In the genomic region with DNA sequence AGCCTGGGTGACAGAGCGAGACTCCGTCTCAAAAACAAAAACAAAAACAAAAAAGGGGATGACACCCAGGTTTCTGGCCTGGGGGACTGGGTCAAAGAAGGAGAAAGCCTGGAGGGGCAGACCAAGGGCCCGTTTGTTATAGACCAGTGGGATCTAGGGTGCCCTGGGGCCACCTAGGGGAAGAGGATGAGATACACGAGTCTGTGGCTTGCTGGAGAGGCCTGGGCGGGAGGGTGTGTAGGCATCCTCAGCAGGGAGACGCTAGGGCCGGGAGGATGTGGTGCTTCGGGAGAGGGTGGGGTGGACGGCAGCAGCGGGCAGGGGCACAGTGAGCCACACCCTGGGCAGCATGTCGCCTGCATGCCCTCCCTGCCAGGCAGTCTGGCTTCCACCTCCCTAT, we compare ENCODE assay signal across 11 cellular contexts. TPM values are rescaled to one million over a fixed set of nuclear protein-coding genes. Genes with fewer than 3 reads are reported as not detected.
DNase-seq lines count a peak whose midpoint lies in the region; ATAC-seq and TF ChIP-seq lines count a peak whose summit lies in the region.
"Had no signal": no experiment of that assay in that cellular context is flagged by ENCODE, and none has a peak within 500 bp of the region (broad histone marks: within the 10 kb centered on the region; RNA-seq: fewer than 3 reads in every experiment).

No MANE protein-coding gene starts in this region.

- TF ChIP-seq CTCF in GM10248 (IDR thresholded peaks at IDR 0.05; ENCODE audit: control extremely low read depth, extremely low read depth, low read depth, missing control alignments) (peak; percentile 17), fibroblast of villous mesenchyme (IDR thresholded peaks at IDR 0.05; ENCODE audit: insufficient read depth, low read depth, low read length) (peak; percentile 13)

- POLR2A ChIA-PET in GM10248 (lab: Yijun Ruan, JAX): interaction anchor here (1.1 kb wide), 1 partner anchor 15 kb away, joined by 3 read pairs; no protein-coding TSS in a partner anchor

- H3K27ac ChIP-seq in BLaER1: no peak overlapping the region

- peak overlapping the region; percentile 73 for H3K4me2 ChIP-seq in BLaER1

- H3K9ac ChIP-seq in BLaER1: no peak overlapping the region

- DNase-seq in GM10248 (ENCODE audit: extremely low spot score) (no peak), T-helper 17 cell (no peak), fibroblast of villous mesenchyme (ENCODE audit: low read depth) (no peak), NCI-H510A treated with DMSO at 0.1 percent for 48 hours (lab: John Stamatoyannopoulos, UW) (no peak), NK-92 (lab: John Stamatoyannopoulos, UW; ENCODE audit: unreplicated experiment) (no peak), NCI-H524 treated with DMSO at 0.1 percent for 48 hours (lab: John Stamatoyannopoulos, UW) (no peak)
- DNase-seq: kidney glomerular epithelial cell, NCI-H187 treated with DMSO at 0.1 percent for 48 hours had no signal

- CTCF ChIA-PET in GM10248 (lab: Yijun Ruan, JAX): no interaction called here

- peaks cover 58% of the 10 kb centered on the region for H3K36me3 ChIP-seq in BLaER1

- H4K20me1 ChIP-seq in BLaER1: peaks cover 73% of the 10 kb centered on the region

- H3K4me3 ChIP-seq in BLaER1 (no peak overlapping the region), fibroblast of villous mesenchyme (ENCODE audit: low read depth, low read length) (no peak overlapping the region)

- H3K9me3 ChIP-seq in BLaER1 (peaks cover 13% of the 10 kb centered on the region), T-helper 17 cell (ENCODE audit: control insufficient read depth, low read length, poor library complexity, severe bottlenecking) (no peaks in the 10 kb centered on the region)

- no peaks in the 10 kb centered on the region for H3K27me3 Mint-ChIP-seq in T-helper 17 cell

- peaks cover 68% of the 10 kb centered on the region for H3K4me1 ChIP-seq in BLaER1

- no peaks in the 10 kb centered on the region for H3K27me3 ChIP-seq in BLaER1

- no peak overlapping the region for H3K4me3 Mint-ChIP-seq in T-helper 17 cell
- H3K4me3 Mint-ChIP-seq: natural killer cell treated with Interleukin-12 subunit alpha and Interleukin-12 subunit beta and Interleukin-15 and Interleukin-18, amount 100 ng/mL, for 72 hours had no signal

- ATAC-seq in T-helper 17 cell: peak; percentile 45
- ATAC-seq in HG02763 (IDR thresholded peaks at IDR 0.05; ENCODE audit: unreplicated experiment): no peak
- ATAC-seq: natural killer cell treated with Interleukin-12 subunit alpha and Interleukin-12 subunit beta and Interleukin-15 and Interleukin-18, amount 100 ng/mL, for 72 hours had no signal

- H3K36me3 Mint-ChIP-seq in T-helper 17 cell (ENCODE audit: low read depth): peaks cover 10% of the 10 kb centered on the region

- H3K4me1 Mint-ChIP-seq in T-helper 17 cell: peaks cover 14% of the 10 kb centered on the region

- H3K27ac Mint-ChIP-seq in T-helper 17 cell: peak overlapping the region; percentile 43
- H3K27ac Mint-ChIP-seq: natural killer cell treated with Interleukin-12 subunit alpha and Interleukin-12 subunit beta and Interleukin-15 and Interleukin-18, amount 100 ng/mL, for 72 hours had no signal

RNA-seq across cellular contexts. Expression of a gene that starts 17.1 kb away (rescaled TPM):
- total RNA-seq in T-helper 17 cell: 10 to 100 TPM; 14.8 to 17.4 TPM
- total RNA-seq in fibroblast of villous mesenchyme: 99.5 and 149 TPM in 2 replicates

RNA-seq across cellular contexts. Expression of a gene that starts 19.3 kb away (rescaled TPM):
- total RNA-seq in T-helper 17 cell (10 to 100 TPM; 29.5 to 43.1 TPM), fibroblast of villous mesenchyme (227 and 267 TPM in 2 replicates)

RNA-seq across cellular contexts. Expression of a gene that starts 43.2 kb away (rescaled TPM):
- total RNA-seq in T-helper 17 cell (100 to 1,000 TPM; 172 to 189 TPM), fibroblast of villous mesenchyme (19.9 and 23.5 TPM in 2 replicates)
